8 cellular contexts compared by ENCODE assay signal in genomic region chr6:32609731-32610640, GRCh38. TPM values are rescaled to one million over a fixed set of nuclear protein-coding genes. Genes with fewer than 3 reads are reported as not detected.
DNase-seq lines count a peak whose midpoint lies in the region; FAIRE-seq and TF ChIP-seq lines count a peak whose summit lies in the region.

No MANE protein-coding gene starts in this region.

- H3K36me3 Mint-ChIP-seq in T-helper 2 cell treated with Interferon-gamma antibody and Interleukin-4, amounts not matched to agents 5 μg/mL and 100 μg/mL, for 36 hours (ENCODE audit: low read depth), result peaks cover 3% of the 10 kb centered on the region

- peak; percentile 0 for DNase-seq in NCI-H345 (lab: John Stamatoyannopoulos, UW)
- no peak for DNase-seq in NCI-H345 treated with DMSO at 0.1 percent for 48 hours (lab: John Stamatoyannopoulos, UW; ENCODE audit: unreplicated experiment)
- peak; percentile 93 for DNase-seq in H4 (ENCODE audit: low spot score)
- DNase-seq in KG1 (lab: John Stamatoyannopoulos, UW), result peak; percentile 89
- peak; percentile 65 for DNase-seq in T-helper 2 cell treated with Interferon-gamma antibody and Interleukin-4, amounts not matched to agents 5 μg/mL and 100 μg/mL, for 36 hours (ENCODE audit: low spot score)
- peak; percentile 64 for DNase-seq in cerebellar cortex (ENCODE audit: low spot score)
- no peak for DNase-seq in kidney
- peak; percentile 26 to 37 for DNase-seq in stimulated activated CD4-positive, alpha-beta T cell treated with anti-CD3 and anti-CD28 coated beads, Interleukin-2, amount 100 ng/mL, for 48 hours

- intact Hi-C loops in kidney (cut with DNase I), result no loop called here

- H3K4me3 Mint-ChIP-seq in T-helper 2 cell treated with Interferon-gamma antibody and Interleukin-4, amounts not matched to agents 5 μg/mL and 100 μg/mL, for 36 hours, result no peak overlapping the region

- H3K4me1 ChIP-seq in kidney (ENCODE audit: control insufficient read depth in 1 of 2, insufficient read depth in 1 of 2, low read depth in 1 of 2, low read length in 2 of 2), result no peaks in the 10 kb centered on the region

- peaks cover 4% of the 10 kb centered on the region for H3K9me3 Mint-ChIP-seq in T-helper 2 cell treated with Interferon-gamma antibody and Interleukin-4, amounts not matched to agents 5 μg/mL and 100 μg/mL, for 36 hours

- H3K36me3 ChIP-seq in kidney (ENCODE audit: control insufficient read depth in 1 of 2, insufficient read depth in 2 of 2, low read length in 2 of 2), result no peaks in the 10 kb centered on the region

- peak overlapping the region in 1 of 2 donors; percentile 28 for H3K9ac ChIP-seq in kidney (ENCODE audit: low read length in 2 of 2)

- peak overlapping the region; percentile 79 to 89 for H3K27ac ChIP-seq in kidney (ENCODE audit: low read depth in 2 of 2, low read length in 2 of 2)

- H3K4me1 Mint-ChIP-seq in T-helper 2 cell treated with Interferon-gamma antibody and Interleukin-4, amounts not matched to agents 5 μg/mL and 100 μg/mL, for 36 hours (ENCODE audit: low read depth), result peaks cover 12% of the 10 kb centered on the region

- TF ChIP-seq CTCF in kidney (IDR thresholded peaks at IDR 0.05; ENCODE audit: borderline replicate concordance, extremely low read depth, insufficient read depth), result no peak

- H3K27me3 Mint-ChIP-seq in T-helper 2 cell treated with Interferon-gamma antibody and Interleukin-4, amounts not matched to agents 5 μg/mL and 100 μg/mL, for 36 hours (ENCODE audit: low read depth), result peaks cover 16% of the 10 kb centered on the region

- peak; percentile 99 for FAIRE-seq in kidney (lab: Jason Lieb, UNC)

- H3K4me3 ChIP-seq in kidney (ENCODE audit: low read length in 2 of 2), result peak overlapping the region; percentile 5 to 56

- no peaks in the 10 kb centered on the region for H3K9me3 ChIP-seq in kidney (ENCODE audit: control insufficient read depth in 1 of 2, low read length in 2 of 2)

- no peak overlapping the region for H3K27ac Mint-ChIP-seq in T-helper 2 cell treated with Interferon-gamma antibody and Interleukin-4, amounts not matched to agents 5 μg/mL and 100 μg/mL, for 36 hours

RNA-seq across cellular contexts. Expression of gene HLA-DRB1, which starts 20.3 kb away (rescaled TPM):
- 0.95 and 1.4 TPM in 2 replicates for total RNA-seq in H4 (2014; rRNA removed; shearing (Covaris generic))
- total RNA-seq in kidney, result 267 TPM
- 280 TPM for polyA plus RNA-seq in kidney (ENCODE audit: insufficient read depth, low read depth, low replicate concordance)

RNA-seq across cellular contexts. Expression of gene HLA-DQA1, which starts 27.2 kb away (rescaled TPM):
- not detected in 2 replicates for total RNA-seq in H4 (2014; rRNA removed; shearing (Covaris generic))
- 63.5 TPM for total RNA-seq in kidney
- 29.6 TPM for polyA plus RNA-seq in kidney (ENCODE audit: insufficient read depth, low read depth, low replicate concordance)

RNA-seq across cellular contexts. Expression of gene HLA-DQB1, which starts 56.5 kb away (rescaled TPM):
- total RNA-seq in H4 (2014; rRNA removed; shearing (Covaris generic)), result not detected in 2 replicates
- 13.8 TPM for total RNA-seq in kidney
- 48.0 TPM for polyA plus RNA-seq in kidney (ENCODE audit: insufficient read depth, low read depth, low replicate concordance)

Comparison
In these comparisons a context has a peak if more than half of its experiments do, and no peak if none do; other contexts are left out.
1. DNase-seq: peak in NCI-H345 (single experiment), H4 (single experiment), KG1 (single experiment), T-helper 2 cell treated with Interferon-gamma antibody and Interleukin-4, amounts not matched to agents 5 μg/mL and 100 μg/mL, for 36 hours (single experiment), cerebellar cortex (single experiment) and stimulated activated CD4-positive, alpha-beta T cell treated with anti-CD3 and anti-CD28 coated beads, Interleukin-2, amount 100 ng/mL, for 48 hours (2 of 2); none in NCI-H345 treated with DMSO at 0.1 percent for 48 hours (single experiment) and kidney (single experiment).
2. RNA of gene HLA-DRB1, which starts 20.3 kb away (total RNA-seq): 267 TPM in kidney (single experiment); 0.95 to 1.4 TPM in H4; every median in the first group is over 100 times any median in the second.
3. RNA of gene HLA-DQA1, which starts 27.2 kb away (total RNA-seq): 63.5 TPM in kidney (single experiment); not detected in H4; every median in the first group is over 10 times any median in the second.
4. RNA of gene HLA-DQB1, which starts 56.5 kb away (total RNA-seq): 13.8 TPM in kidney (single experiment); not detected in H4; every median in the first group is over 10 times any median in the second.